In genomic region chr3:19576343-19576742, GRCh38 we compare ENCODE assay signal across 10 cellular contexts.
"Had no signal": no experiment of that assay in that cellular context is flagged by ENCODE, and none has a peak within 500 bp of the region (broad histone marks: within the 10 kb centered on the region; RNA-seq: fewer than 3 reads in every experiment).

No MANE protein-coding gene starts in this region.

- H3K36me3 ChIP-seq: HAP-1 had no signal

- H3K9me3 Mint-ChIP-seq: GM23338 had no signal

- H3K4me3 Mint-ChIP-seq: GM23338, HFFc6 had no signal

- H3K4me2 ChIP-seq: GM23338 had no signal

- H3K4me1 Mint-ChIP-seq: GM23338 had no signal

- H3K4me3 ChIP-seq: GM23338, HAP-1, K562 had no signal

- H3K27ac ChIP-seq: HL-60 had no signal

- DNase-seq: H7, HFFc6, IMR-90 had no signal

- FAIRE-seq: H1, HTR-8/SVneo, K562 had no signal

- H3K4me1 ChIP-seq: HAP-1 had no signal

- H3K27ac Mint-ChIP-seq: GM23338, HFFc6 had no signal

- ATAC-seq: GM23338, HCT116, K562 had no signal

- H2AFZ ChIP-seq: GM23338 had no signal

- H3K9me3 ChIP-seq: HAP-1 had no signal
